4 cellular contexts compared by ENCODE assay signal in the genomic region with DNA sequence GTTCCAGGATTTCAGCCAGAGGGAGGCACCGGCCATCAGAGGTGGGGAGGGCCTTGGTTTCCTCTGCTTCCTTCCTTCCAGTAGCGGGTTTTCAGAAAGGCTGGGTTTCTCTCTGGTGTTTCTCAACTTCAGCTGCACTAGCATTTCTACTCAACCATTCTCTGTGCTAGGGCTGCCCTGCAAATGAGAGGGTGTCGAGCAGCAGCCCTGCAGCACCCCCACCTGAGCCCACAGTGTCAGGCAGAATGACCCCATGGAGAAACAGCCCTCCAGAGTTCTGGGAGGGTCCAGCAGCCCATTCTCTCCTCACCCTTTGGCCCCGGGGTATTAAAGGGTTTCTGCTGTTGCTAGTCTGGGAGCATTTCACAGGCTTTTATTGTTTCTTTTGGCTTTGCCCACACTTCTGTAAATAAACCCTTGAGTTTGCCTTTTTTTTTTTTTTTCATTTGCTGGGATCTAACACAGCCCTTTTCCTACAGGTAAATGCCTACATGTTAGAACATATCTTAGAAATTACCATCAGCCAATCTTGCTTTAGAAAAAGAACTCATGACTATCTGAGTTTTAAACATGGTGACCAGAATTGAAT.
"Had no signal": no experiment of that assay in that cellular context is flagged by ENCODE, and none has a peak within 500 bp of the region (broad histone marks: within the 10 kb centered on the region; RNA-seq: fewer than 3 reads in every experiment).

No MANE protein-coding gene starts in this region.

- DNase-seq: H9, HCEC 1CT, IMR-90 had no signal

- H3K27ac Mint-ChIP-seq: GM23338, H9 had no signal

- H3K4me1 Mint-ChIP-seq: GM23338, H9 had no signal

- ATAC-seq: GM23338 had no signal

- H3K4me3 Mint-ChIP-seq: GM23338, H9 had no signal
